In genomic region chr3:149128856-149129255, GRCh38 we compare ENCODE assay signal across 8 cellular contexts. TPM values are rescaled to one million over a fixed set of nuclear protein-coding genes. Genes with fewer than 3 reads are reported as not detected.
A peak's percentile ranks its signal among the peaks of the same experiment; 100 is the strongest.
DNase-seq lines count a peak whose midpoint lies in the region; ATAC-seq, FAIRE-seq and TF ChIP-seq lines count a peak whose summit lies in the region.

No MANE protein-coding gene starts in this region.

- WGBS in pancreas, 2 donors: 2 to 4% methylated on average over 5 of the region's 5 CpGs
- 6 to 10% (median 7%) methylated on average over 5 of the region's 5 CpGs for WGBS in small intestine, 3 donors

- H3K9me1 ChIP-seq in endothelial cell of umbilical vein (replicated peaks; ENCODE audit: control insufficient read depth, extremely low read depth, insufficient read depth, low read length): no peaks in the 10 kb centered on the region

- no peak for TF ChIP-seq CTCF in endothelial cell of umbilical vein (IDR thresholded peaks at IDR 0.05; ENCODE audit: extremely low read depth in 1 of 2, insufficient read depth in 1 of 2, low read depth in 1 of 2, low read length in 2 of 2)
- TF ChIP-seq CTCF in pancreas (IDR thresholded peaks at IDR 0.05): no peak

- peaks cover 11% of the 10 kb centered on the region for H3K36me3 ChIP-seq in NT2/D1 (ENCODE audit: insufficient read depth, insufficient read length, low read length)
- no peaks in the 10 kb centered on the region for H3K36me3 ChIP-seq in endothelial cell of umbilical vein (ENCODE audit: control insufficient read depth in 2 of 2, extremely low read depth in 1 of 2, insufficient read depth in 2 of 2, low read length in 2 of 2)
- H3K36me3 ChIP-seq in pancreas: no peaks in the 10 kb centered on the region
- H3K36me3 ChIP-seq in small intestine (ENCODE audit: control insufficient read depth in 2 of 2, insufficient read depth in 2 of 2, low read length in 2 of 2): no peaks in the 10 kb centered on the region

- no peak for TF ChIP-seq POLR2A in endothelial cell of umbilical vein (IDR thresholded peaks at IDR 0.05; ENCODE audit: low read depth, low read length)

- H4K20me1 ChIP-seq in endothelial cell of umbilical vein (replicated peaks; ENCODE audit: control insufficient read depth, extremely low read depth, insufficient read depth, low read length): no peaks in the 10 kb centered on the region

- peak overlapping the region; percentile 91 for H3K4me2 ChIP-seq in endothelial cell of umbilical vein (ENCODE audit: insufficient read depth, low read length)

- peak; percentile 60 for FAIRE-seq in endothelial cell of umbilical vein (lab: Jason Lieb, UNC)
- FAIRE-seq in pancreas (lab: Jason Lieb, UNC): no peak
- no peak for FAIRE-seq in small intestine (lab: Jason Lieb, UNC)

- intact Hi-C loops in endothelial cell of umbilical vein (cut with micrococcal nuclease) (loop anchor here (1.0 to 2.0 kb wide), 4 partner anchors 96 to 248 kb away; partner anchors contain the start of gene TM4SF1), pancreas (cut with DNase I) (loop anchor here in 1 of 3 donors (10.0 kb wide), 1 partner anchor 136 kb away; no protein-coding TSS in a partner anchor)

- dilution Hi-C loops in endothelial cell of umbilical vein (cut with MboI; ENCODE audit: extremely low pct_ligation_motif_present, low sequenced_read_pairs): no loop called here

- H3K79me2 ChIP-seq in endothelial cell of umbilical vein (ENCODE audit: control insufficient read depth, insufficient read depth, low read length): peaks cover 2% of the 10 kb centered on the region

- no peaks in the 10 kb centered on the region for H3K4me1 ChIP-seq in NT2/D1 (ENCODE audit: insufficient read depth, insufficient read length)
- peaks cover 7% of the 10 kb centered on the region for H3K4me1 ChIP-seq in endothelial cell of umbilical vein (ENCODE audit: control insufficient read depth, extremely low read depth, insufficient read depth, low read length)
- H3K4me1 ChIP-seq in pancreas: peaks cover 13 to 19% (median 17%) of the 10 kb centered on the region in 3 donors
- H3K4me1 ChIP-seq in small intestine (ENCODE audit: control insufficient read depth in 2 of 2, insufficient read depth in 1 of 2, low read depth in 1 of 2, low read length in 1 of 2): peaks cover 5 to 9% of the 10 kb centered on the region in 2 donors

- no peaks in the 10 kb centered on the region for H3K9me3 ChIP-seq in NT2/D1 (ENCODE audit: insufficient read depth, low read length)
- H3K9me3 ChIP-seq in endothelial cell of umbilical vein (replicated peaks; ENCODE audit: control insufficient read depth, insufficient read depth, low read length): no peaks in the 10 kb centered on the region
- H3K9me3 ChIP-seq in pancreas: no peaks in the 10 kb centered on the region
- H3K9me3 ChIP-seq in small intestine (ENCODE audit: control insufficient read depth, low read depth): no peaks in the 10 kb centered on the region

- BruUV-seq in endothelial cell of umbilical vein (replicated peaks; lab: Mats Ljungman, UMichigan): no TSS peak

- CTCF ChIA-PET in endothelial cell of umbilical vein (lab: Charles Lee): interaction anchor here (1.2 to 2.8 kb wide), 6 partner anchors 8 to 360 kb away, joined by 3 to 30 read pairs (median 6); partner anchors contain the start of gene TM4SF18

- ATAC-seq in GM18502 (IDR thresholded peaks at IDR 0.05; ENCODE audit: poor library complexity, unreplicated experiment) (peak; percentile 7), pancreas (peak in 1 of 4 donors; percentile 10)

- DNase-seq in NT2/D1 (ENCODE audit: low read depth, low spot score) (no peak), endothelial cell of umbilical vein (ENCODE audit: low read depth, low spot score) (no peak), pancreas (no peak), COLO668 (lab: John Stamatoyannopoulos, UW; ENCODE audit: unreplicated experiment) (no peak), small intestine (no peak), SKM-1 (lab: John Stamatoyannopoulos, UW; ENCODE audit: unreplicated experiment) (no peak), NCI-H2196 (lab: John Stamatoyannopoulos, UW; ENCODE audit: unreplicated experiment) (no peak)

- peak overlapping the region; percentile 30 for H3K27ac ChIP-seq in endothelial cell of umbilical vein (ENCODE audit: insufficient read depth, low read depth, low read length)
- H3K27ac ChIP-seq in pancreas: peak overlapping the region in 3 of 4 donors; percentile 81 to 84 (median 81)
- peak overlapping the region in 1 of 2 donors; percentile 63 for H3K27ac ChIP-seq in small intestine (ENCODE audit: low read depth in 1 of 2, low read length in 1 of 2)

- H3K4me3 ChIP-seq in NT2/D1 (ENCODE audit: insufficient read length, low read depth): peak overlapping the region; percentile 96
- H3K4me3 ChIP-seq in endothelial cell of umbilical vein (replicated peaks in 1 of 3; ENCODE audit: insufficient read depth in 1 of 3, low read depth in 1 of 3, low read length in 3 of 3): peak overlapping the region; percentile 53 to 85 (median 82)
- peak overlapping the region; percentile 70 to 89 (median 82) for H3K4me3 ChIP-seq in pancreas
- peak overlapping the region in 1 of 2 donors; percentile 87 for H3K4me3 ChIP-seq in small intestine (ENCODE audit: low read depth in 1 of 2, low read length in 2 of 2)

- POLR2A ChIA-PET in endothelial cell of umbilical vein (lab: Charles Lee): interaction anchor here (0.9 kb wide), 1 partner anchor 173 kb away, joined by 5 read pairs; no protein-coding TSS in a partner anchor

- no peaks in the 10 kb centered on the region for H3K27me3 ChIP-seq in NT2/D1 (ENCODE audit: insufficient read depth, insufficient read length)
- peaks cover 0 to 1% of the 10 kb centered on the region in 2 experiments for H3K27me3 ChIP-seq in endothelial cell of umbilical vein (ENCODE audit: control insufficient read depth in 2 of 2, insufficient read depth in 2 of 2, low read length in 2 of 2)
- no peaks in the 10 kb centered on the region for H3K27me3 ChIP-seq in pancreas
- H3K27me3 ChIP-seq in small intestine (ENCODE audit: control insufficient read depth in 2 of 2, insufficient read depth in 2 of 2, low read length in 2 of 2): no peaks in the 10 kb centered on the region

- peak overlapping the region; percentile 96 for H2AFZ ChIP-seq in endothelial cell of umbilical vein (ENCODE audit: low read depth, low read length)

- H3K9ac ChIP-seq in NT2/D1 (ENCODE audit: insufficient read length, low read depth) (peak overlapping the region; percentile 75), endothelial cell of umbilical vein (replicated peaks; ENCODE audit: extremely low read depth, insufficient read depth, low read length) (peak overlapping the region; percentile 64)

TF ChIP-seq in endothelial cell of umbilical vein, 7 proteins besides CTCF, POLR2A, EP300 and RAD21:
- TF ChIP-seq FOS (IDR thresholded peaks at IDR 0.05; ENCODE audit: borderline replicate concordance, insufficient read depth, low read length) (no peak), JUN (IDR thresholded peaks at IDR 0.05; ENCODE audit: borderline replicate concordance, insufficient read depth, insufficient read length, low read depth) (no peak), MAX (IDR thresholded peaks at IDR 0.05; ENCODE audit: insufficient read depth, insufficient read length) (no peak)

RNA-seq across cellular contexts. Expression of gene HPS3, which starts 0.6 kb away (rescaled TPM):
- 16.1 and 17.8 TPM in 2 replicates for total RNA-seq in endothelial cell of umbilical vein
- polyA plus RNA-seq in endothelial cell of umbilical vein: 6.7 and 8.8 TPM in 2 replicates
- 11.3 and 12.4 TPM in 2 replicates for polyA plus RNA-seq in endothelial cell of umbilical vein (2011; cell fraction: cytosol; rRNA removed)
- polyA plus RNA-seq in endothelial cell of umbilical vein (2011; cell fraction: nucleus; rRNA removed): 13.6 and 15.1 TPM in 2 replicates
- polyA plus RNA-seq in endothelial cell of umbilical vein (2012): 11.4 and 14.6 TPM in 2 replicates
- polyA minus RNA-seq in endothelial cell of umbilical vein: 11.8 and 13.9 TPM in 2 replicates
- 17.3 TPM for polyA minus RNA-seq in endothelial cell of umbilical vein (2011; cell fraction: cytosol; rRNA and poly(A)+ RNA removed)
- polyA minus RNA-seq in endothelial cell of umbilical vein (2011; cell fraction: nucleus; rRNA and poly(A)+ RNA removed): 9.9 and 13.8 TPM in 2 replicates
- 10 to 100 TPM in 2 of 6 donors, 1 to 10 TPM in 4; 6.1 to 18.1 (median 9.1) TPM for total RNA-seq in pancreas
- 1 to 10 TPM; 4.0 to 6.4 TPM for polyA plus RNA-seq in pancreas
- 10 to 100 TPM in 1 of 3 donors, 1 to 10 TPM in 2; 7.3 to 11.0 (median 9.5) TPM for polyA plus RNA-seq in small intestine

RNA-seq across cellular contexts. Expression of gene HLTF, which starts 42.5 kb away (rescaled TPM):
- total RNA-seq in endothelial cell of umbilical vein (23.2 and 24.6 TPM in 2 replicates), pancreas (10 to 100 TPM in 4 of 6 donors, 1 to 10 TPM in 2; 7.3 to 17.5 (median 13.3) TPM)
- polyA plus RNA-seq in endothelial cell of umbilical vein (4.7 and 8.7 TPM in 2 replicates), pancreas (1 to 10 TPM; 2.3 to 9.7 TPM), small intestine (1 to 10 TPM; 1.1 to 7.2 (median 1.4) TPM)
- polyA plus RNA-seq in endothelial cell of umbilical vein (2011; cell fraction: cytosol; rRNA removed): 5.8 TPM in 2 replicates
- polyA plus RNA-seq in endothelial cell of umbilical vein (2011; cell fraction: nucleus; rRNA removed): 18.8 and 28.6 TPM in 2 replicates
- 10.0 and 13.8 TPM in 2 replicates for polyA plus RNA-seq in endothelial cell of umbilical vein (2012)
- polyA minus RNA-seq in endothelial cell of umbilical vein: 9.6 and 12.6 TPM in 2 replicates
- 43.5 TPM for polyA minus RNA-seq in endothelial cell of umbilical vein (2011; cell fraction: cytosol; rRNA and poly(A)+ RNA removed)
- polyA minus RNA-seq in endothelial cell of umbilical vein (2011; cell fraction: nucleus; rRNA and poly(A)+ RNA removed): 20.2 and 21.0 TPM in 2 replicates
